Comparison of ENCODE assay signal across 8 cellular contexts in the genomic region with DNA sequence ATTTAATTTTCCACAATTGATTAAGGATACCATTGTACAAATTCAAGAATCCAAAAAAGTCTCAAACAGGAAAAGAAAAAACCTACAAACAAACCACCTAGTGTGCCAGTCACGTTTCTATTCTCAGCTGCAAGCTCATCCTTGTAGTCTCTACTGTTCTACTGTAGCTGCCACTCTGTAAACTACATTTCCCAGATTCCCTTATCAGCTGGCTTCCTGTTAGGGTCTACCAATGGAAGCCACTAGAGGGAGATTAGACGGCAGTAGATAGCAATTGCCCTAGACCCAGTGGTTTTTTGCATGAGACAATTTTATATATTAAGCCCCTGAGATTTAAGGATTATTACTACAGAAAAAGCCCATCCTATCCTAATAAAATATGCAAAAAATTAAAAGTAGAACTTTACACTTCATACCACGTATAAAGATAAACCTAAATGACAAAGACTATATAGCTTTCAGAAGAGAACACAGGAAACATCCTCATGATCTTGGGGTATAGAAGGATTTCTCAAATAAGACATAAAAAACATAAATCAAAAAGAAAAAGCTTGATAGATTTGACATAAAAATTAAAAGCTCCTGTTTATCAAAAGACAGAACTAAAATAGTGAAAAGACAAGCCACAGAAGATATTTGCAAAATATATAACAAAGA. TPM values are rescaled to one million over a fixed set of nuclear protein-coding genes. Genes with fewer than 3 reads are reported as not detected.
DNase-seq lines count a peak whose midpoint lies in the region; ATAC-seq and TF ChIP-seq lines count a peak whose summit lies in the region.

No MANE protein-coding gene starts in this region.

- H3K27ac ChIP-seq in heart left ventricle, result no peak overlapping the region
- no peak overlapping the region for H3K27ac ChIP-seq in effector memory CD4-positive, alpha-beta T cell (ENCODE audit: insufficient read depth, low read length, poor library complexity, severe bottlenecking)

- peak; percentile 87 for DNase-seq in DMS 273 (lab: John Stamatoyannopoulos, UW; ENCODE audit: unreplicated experiment)
- DNase-seq in GM19238 (ENCODE audit: insufficient read length, low spot score), result peak; percentile 25
- peak; percentile 62 for DNase-seq in NCI-H2227 treated with DMSO at 0.1 percent for 48 hours (lab: John Stamatoyannopoulos, UW)
- no peak for DNase-seq in WTC11 (ENCODE audit: low spot score)
- DNase-seq in heart left ventricle, result no peak
- peak; percentile 43 for DNase-seq in retinal pigment epithelial cell (ENCODE audit: low read depth)
- DNase-seq in effector memory CD4-positive, alpha-beta T cell, result no peak

- H3K4me1 ChIP-seq in heart left ventricle, result peaks cover 0 to 15% (median 0%) of the 10 kb centered on the region in 12 donors
- no peaks in the 10 kb centered on the region for H3K4me1 ChIP-seq in effector memory CD4-positive, alpha-beta T cell (ENCODE audit: control insufficient read depth, insufficient read depth, low read length, poor library complexity, severe bottlenecking)

- POLR2A ChIA-PET in WTC11 (lab: Charles Lee), result no interaction called here

- H3K36me3 Mint-ChIP-seq in WTC11, result no peaks in the 10 kb centered on the region

- peaks cover 0 to 47% (median 37%) of the 10 kb centered on the region in 9 donors for H3K36me3 ChIP-seq in heart left ventricle
- no peaks in the 10 kb centered on the region for H3K36me3 ChIP-seq in effector memory CD4-positive, alpha-beta T cell (ENCODE audit: control insufficient read depth, insufficient read depth, low read length)

- TF ChIP-seq CTCF in WTC11 (IDR thresholded peaks at IDR 0.05), result peak; percentile 37
- TF ChIP-seq CTCF in heart left ventricle (IDR thresholded peaks at IDR 0.05), result peak; percentile 63 to 87 (median 75)
- TF ChIP-seq CTCF in retinal pigment epithelial cell (conservative IDR thresholded peaks at IDR 0.05; ENCODE audit: low read depth, low read length), result peak; percentile 92

- intact Hi-C loops in heart left ventricle (cut with DNase I), result loop anchor here in 4 of 10 donors (2.0 to 5.0 kb wide), 4 partner anchors 37 to 603 kb away; a partner anchor contains a TSS

- CTCF ChIA-PET in WTC11 (lab: Charles Lee), result interaction anchor here (0.6 to 2.3 kb wide), 24 partner anchors 9 to 315 kb away, joined by 3 to 20 read pairs (median 4); a partner anchor contains a TSS

- 12 to 16% (median 14%) methylated on average over 3 of the region's 3 CpGs for WGBS in heart left ventricle, 4 donors

- ATAC-seq in HG03342 (IDR thresholded peaks at IDR 0.05; ENCODE audit: unreplicated experiment) (peak; percentile 96), WTC11 (peak; percentile 100), heart left ventricle (peak; percentile 90 to 95 (median 94))

- H3K4me3 ChIP-seq in heart left ventricle (no peak overlapping the region), retinal pigment epithelial cell (ENCODE audit: low read length) (no peak overlapping the region)
- H3K4me3 ChIP-seq in effector memory CD4-positive, alpha-beta T cell (ENCODE audit: insufficient read depth, low read depth, low read length, poor library complexity, severe bottlenecking), result no peak overlapping the region

- no peaks in the 10 kb centered on the region for H3K4me1 Mint-ChIP-seq in WTC11

- no peak overlapping the region for H3K27ac Mint-ChIP-seq in WTC11

- no peak overlapping the region for H3K4me3 Mint-ChIP-seq in WTC11

- no peaks in the 10 kb centered on the region; the same call in 1 of the 2 replicates for H3K27me3 Mint-ChIP-seq in WTC11 (ENCODE audit: low read depth)

- no peaks in the 10 kb centered on the region for H3K9me3 Mint-ChIP-seq in WTC11

- no peaks in the 10 kb centered on the region for H3K9me3 ChIP-seq in heart left ventricle
- no peaks in the 10 kb centered on the region for H3K9me3 ChIP-seq in effector memory CD4-positive, alpha-beta T cell (ENCODE audit: control insufficient read depth, low read length)

- H3K27me3 ChIP-seq in heart left ventricle, result no peaks in the 10 kb centered on the region
- no peaks in the 10 kb centered on the region for H3K27me3 ChIP-seq in effector memory CD4-positive, alpha-beta T cell (replicated peaks; ENCODE audit: control insufficient read depth, insufficient read depth, low read length, poor library complexity, severe bottlenecking)

- no peak for TF ChIP-seq POLR2A in heart left ventricle (IDR thresholded peaks at IDR 0.05)

TF ChIP-seq in WTC11, 78 proteins besides CTCF, POLR2A, EP300 and RAD21:
- TF ChIP-seq GABPB1 (CRISPR knock-in tag; IDR thresholded peaks at IDR 0.05) (peak; percentile 64), ESRRA (CRISPR knock-in tag; IDR thresholded peaks at IDR 0.05; ENCODE audit: borderline replicate concordance) (no peak)

RNA-seq across cellular contexts. Expression of a gene that starts 37.4 kb away (rescaled TPM):
- total RNA-seq in WTC11 (2021) (15.1 to 19.0 TPM (median 17.8 TPM) in 3 replicates), heart left ventricle (10 to 100 TPM; 41.2 to 80.7 (median 55.7) TPM)
- polyA plus RNA-seq in heart left ventricle, result 100 to 1,000 TPM in 1 of 2 donors, 10 to 100 TPM in 1; 44.3 to 140 TPM

Comparison
In these comparisons a context has a peak if more than half of its experiments do, and no peak if none do; other contexts are left out.
1. DNase-seq: peak in DMS 273 (single experiment), GM19238 (single experiment), NCI-H2227 treated with DMSO at 0.1 percent for 48 hours (single experiment) and retinal pigment epithelial cell (single experiment); none in WTC11 (single experiment), heart left ventricle (0 of 5) and effector memory CD4-positive, alpha-beta T cell (0 of 3).
2. CTCF ChIP-seq: peak in every context shown above with its lines; median percentile 92 in retinal pigment epithelial cell; 75 in heart left ventricle; 37 in WTC11.
3. Peak in every context shown above with its lines, with median percentiles within 50 percentile points of each other: ATAC-seq.